8 cellular contexts compared by ENCODE assay signal in the genomic region with DNA sequence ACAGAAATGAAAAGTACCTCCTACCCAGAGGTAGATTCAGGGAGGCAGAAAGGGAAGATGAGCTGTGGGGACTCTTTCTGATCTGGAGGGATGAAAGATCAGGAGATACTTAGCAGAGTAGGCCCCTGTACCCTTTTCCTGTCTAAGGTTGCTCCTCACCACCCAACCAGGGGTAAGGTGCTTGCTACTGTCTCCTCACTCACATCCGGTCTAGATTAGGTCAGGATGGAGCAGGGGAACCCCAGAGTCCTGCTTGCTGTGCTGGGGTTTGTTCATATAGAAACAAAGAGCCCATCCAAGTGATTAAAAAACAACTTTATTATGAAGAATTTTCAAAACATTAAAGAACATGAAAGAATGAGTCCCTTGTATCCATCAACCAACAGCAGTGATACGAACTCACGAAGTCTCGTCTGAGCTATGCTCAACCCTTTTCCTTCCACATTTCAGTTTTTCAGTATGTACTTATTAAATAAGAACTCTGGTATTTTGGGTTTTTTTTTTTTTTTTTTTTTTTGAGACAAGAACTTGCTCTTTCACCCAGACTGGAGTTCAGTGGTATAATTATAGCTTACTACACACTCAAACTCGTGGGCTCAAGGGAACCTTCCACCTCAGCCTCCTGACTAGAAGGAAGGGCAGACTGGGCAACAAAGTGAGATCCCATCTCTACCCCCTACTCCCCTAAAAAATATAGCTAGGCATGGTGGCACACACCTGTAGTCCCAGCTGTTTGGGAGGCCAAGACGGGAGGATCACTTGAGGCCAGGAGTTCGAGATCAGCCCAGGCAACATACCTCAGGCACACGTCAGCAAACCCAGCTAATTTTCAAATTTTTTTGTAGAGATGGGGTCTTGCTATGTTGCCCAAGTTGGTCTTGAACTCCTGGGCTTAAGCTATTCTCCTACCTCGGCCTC. TPM values are rescaled to one million over a fixed set of nuclear protein-coding genes. Genes with fewer than 3 reads are reported as not detected.
DNase-seq lines count a peak whose midpoint lies in the region; ATAC-seq and TF ChIP-seq lines count a peak whose summit lies in the region.

No MANE protein-coding gene starts in this region.

- no peaks in the 10 kb centered on the region for H3K9me3 ChIP-seq in SJCRH30 (replicated peaks)

- no peaks in the 10 kb centered on the region for H3K9me3 Mint-ChIP-seq in activated B cell treated with CpG ODN at 0.5 μM for 24 hours

- no peak for TF ChIP-seq CTCF in GM06990 (IDR thresholded peaks at IDR 0.05; ENCODE audit: insufficient read depth, low read length, poor library complexity, severe bottlenecking)
- TF ChIP-seq CTCF in activated B cell treated with CpG ODN at 0.5 μM for 24 hours (IDR thresholded peaks at IDR 0.05), result no peak

- H3K36me3 Mint-ChIP-seq in activated B cell treated with CpG ODN at 0.5 μM for 24 hours (ENCODE audit: low read depth), result peaks cover 59% of the 10 kb centered on the region

- H3K4me3 ChIP-seq in GM06990 (replicated peaks; ENCODE audit: low read depth, low read length) (peak overlapping the region; percentile 80), SJCRH30 (no peak overlapping the region)

- H3K27ac Mint-ChIP-seq in activated B cell treated with CpG ODN at 0.5 μM for 24 hours, result peak overlapping the region; percentile 100

- peaks cover 81% of the 10 kb centered on the region for H3K4me1 Mint-ChIP-seq in activated B cell treated with CpG ODN at 0.5 μM for 24 hours

- intact Hi-C loops in activated B cell treated with CpG ODN at 0.5 μM for 24 hours (cut with micrococcal nuclease), result loop anchor here (1.0 kb wide), 2 partner anchors 34 to 39 kb away; no protein-coding TSS in a partner anchor

- no peaks in the 10 kb centered on the region for H3K27me3 ChIP-seq in GM06990 (replicated peaks; ENCODE audit: control insufficient read depth, insufficient read depth, low read length)
- no peaks in the 10 kb centered on the region for H3K27me3 ChIP-seq in SJCRH30

- peak; percentile 59 for DNase-seq in GM06990 (ENCODE audit: extremely low read depth, insufficient read length)
- DNase-seq in activated B cell treated with CpG ODN at 0.5 μM for 24 hours, result peak; percentile 34
- DNase-seq in effector CD4-positive, alpha-beta T cell, result peak; percentile 65
- DNase-seq in substantia nigra (lab: John Stamatoyannopoulos, UW), result no peak
- no peak for DNase-seq in HT-29 (ENCODE audit: low spot score)
- DNase-seq in SJCRH30, result no peak
- DNase-seq in NCI-H1417 treated with DMSO at 0.1 percent for 48 hours (lab: John Stamatoyannopoulos, UW), result no peak

- peak; percentile 40 for ATAC-seq in HG02642 (IDR thresholded peaks at IDR 0.05; ENCODE audit: poor library complexity, unreplicated experiment)
- peak; percentile 38 for ATAC-seq in activated B cell treated with CpG ODN at 0.5 μM for 24 hours (ENCODE audit: low read depth)

- H3K4me1 ChIP-seq in SJCRH30, result peaks cover 5% of the 10 kb centered on the region; the same call in 1 of the 2 replicates

- peaks cover 3% of the 10 kb centered on the region for H3K36me3 ChIP-seq in GM06990 (ENCODE audit: control insufficient read depth, insufficient read depth, low read length)
- H3K36me3 ChIP-seq in SJCRH30, result no peaks in the 10 kb centered on the region

- CTCF ChIA-PET in activated B cell treated with CpG ODN at 0.5 μM for 24 hours (lab: Charles Lee), result interaction anchor here (0.7 to 1.7 kb wide), 5 partner anchors 17 to 378 kb away, joined by 3 to 6 read pairs (median 3); no protein-coding TSS in a partner anchor

- peak overlapping the region; percentile 100 for H3K4me3 Mint-ChIP-seq in activated B cell treated with CpG ODN at 0.5 μM for 24 hours

- peak overlapping the region; percentile 49 for H3K27ac ChIP-seq in substantia nigra (ENCODE audit: low read depth, low read length, poor library complexity, severe bottlenecking)
- H3K27ac ChIP-seq in SJCRH30, result no peak overlapping the region

- no peaks in the 10 kb centered on the region for H3K27me3 Mint-ChIP-seq in activated B cell treated with CpG ODN at 0.5 μM for 24 hours

- POLR2A ChIA-PET in activated B cell treated with CpG ODN at 0.5 μM for 24 hours (lab: Charles Lee), result interaction anchor here (0.6 to 0.9 kb wide), 10 partner anchors 8 to 1383 kb away, joined by 3 to 9 read pairs (median 4); no protein-coding TSS in a partner anchor

RNA-seq across cellular contexts. Expression of gene TTC7A, which starts 3.1 kb away (rescaled TPM):
- 117 and 127 TPM in 2 replicates for total RNA-seq in activated B cell treated with CpG ODN at 0.5 μM for 24 hours
- total RNA-seq in HT-29 (2014; rRNA removed; shearing (Covaris generic)), result 21.2 and 23.5 TPM in 2 replicates
- 9.1 and 10.4 TPM in 2 replicates for total RNA-seq in SJCRH30 (2014; rRNA removed; shearing (Covaris generic))

RNA-seq across cellular contexts. Expression of gene MCFD2, which starts 28.5 kb away (rescaled TPM):
- 48.0 and 50.7 TPM in 2 replicates for total RNA-seq in activated B cell treated with CpG ODN at 0.5 μM for 24 hours
- 92.6 and 110 TPM in 2 replicates for total RNA-seq in HT-29 (2014; rRNA removed; shearing (Covaris generic))
- total RNA-seq in SJCRH30 (2014; rRNA removed; shearing (Covaris generic)), result 109 and 113 TPM in 2 replicates

Comparison
In these comparisons a context has a peak if more than half of its experiments do, and no peak if none do; other contexts are left out.
1. DNase-seq: peak in GM06990 (single experiment), activated B cell treated with CpG ODN at 0.5 μM for 24 hours (single experiment) and effector CD4-positive, alpha-beta T cell (single experiment); none in substantia nigra (0 of 49), HT-29 (single experiment), SJCRH30 (0 of 2) and NCI-H1417 treated with DMSO at 0.1 percent for 48 hours (single experiment).